ENCODE assay signal across 19 cellular contexts in genomic region chr2:98551316-98551715, GRCh38. TPM values are rescaled to one million over a fixed set of nuclear protein-coding genes. Genes with fewer than 3 reads are reported as not detected.
A peak's percentile ranks its signal among the peaks of the same experiment; 100 is the strongest.
DNase-seq lines count a peak whose midpoint lies in the region; ATAC-seq and TF ChIP-seq lines count a peak whose summit lies in the region.
"Had no signal": no experiment of that assay in that cellular context is flagged by ENCODE, and none has a peak within 500 bp of the region (broad histone marks: within the 10 kb centered on the region; RNA-seq: fewer than 3 reads in every experiment).

No MANE protein-coding gene starts in this region.

- H3K36me3 Mint-ChIP-seq in activated CD8-positive, alpha-beta T cell treated with anti-CD3 and anti-CD28 coated beads for 36 hours (ENCODE audit: low read depth): peaks cover 46% of the 10 kb centered on the region
- H3K36me3 Mint-ChIP-seq in chondrocyte (ENCODE audit: low read depth): peaks cover 32% of the 10 kb centered on the region
- H3K36me3 Mint-ChIP-seq in osteocyte (ENCODE audit: unreplicated experiment): peaks cover 26% of the 10 kb centered on the region

- no peak overlapping the region for H3K4me3 ChIP-seq in SJCRH30
- H3K4me3 ChIP-seq: A549, colonic mucosa had no signal

- H3K36me3 ChIP-seq in SJCRH30: peaks cover 12% of the 10 kb centered on the region; the same call in 1 of the 2 replicates
- H3K36me3 ChIP-seq: colonic mucosa had no signal

- peak; percentile 64 for DNase-seq in activated CD8-positive, alpha-beta memory T cell treated with anti-CD3 and anti-CD28 coated beads for 24 hours
- no peak for DNase-seq in activated CD8-positive, alpha-beta memory T cell treated with anti-CD3 and anti-CD28 coated beads, Interleukin-2, amount 50 U/mL, for 4 hours
- peak; percentile 73 for DNase-seq in activated CD8-positive, alpha-beta T cell treated with anti-CD3 and anti-CD28 coated beads for 36 hours
- DNase-seq in central memory CD4-positive, alpha-beta T cell: peak; percentile 33
- peak; percentile 2 for DNase-seq in stimulated activated CD8-positive, alpha-beta memory T cell treated with anti-CD3 and anti-CD28 coated beads, Interleukin-7, amount 100 ng/mL, for 24 hours (ENCODE audit: low read depth)
- DNase-seq in chondrocyte (ENCODE audit: low spot score) (no peak), osteocyte (ENCODE audit: extremely low spot score, unreplicated experiment) (no peak), SJCRH30 (no peak)
- DNase-seq: activated CD4-positive, CD25-positive, alpha-beta regulatory T cell treated with anti-CD3 and anti-CD28 coated beads, Interleukin-2, amount 50 U/mL, for 72 hours; anterior cingulate cortex; colonic mucosa; GF-D8; left cardiac atrium; NCI-H2029 treated with DMSO at 0.1 percent for 48 hours; NCI-H82; small intestine had no signal

- H3K27ac ChIP-seq in SJCRH30: no peak overlapping the region
- H3K27ac ChIP-seq: A549, colonic mucosa, RWPE1 had no signal

- intact Hi-C loops in activated CD8-positive, alpha-beta T cell treated with anti-CD3 and anti-CD28 coated beads for 36 hours (cut with micrococcal nuclease): no loop called here

- POLR2A ChIA-PET in activated CD8-positive, alpha-beta T cell treated with anti-CD3 and anti-CD28 coated beads for 36 hours (lab: Charles Lee): no interaction called here

- no peaks in the 10 kb centered on the region for H3K9me3 ChIP-seq in SJCRH30 (replicated peaks)
- H3K9me3 ChIP-seq: A549, colonic mucosa had no signal

- no peak for TF ChIP-seq CTCF in activated CD8-positive, alpha-beta T cell treated with anti-CD3 and anti-CD28 coated beads for 36 hours (IDR thresholded peaks at IDR 0.05)
- no peak for TF ChIP-seq CTCF in chondrocyte (IDR thresholded peaks at IDR 0.05)
- no peak for TF ChIP-seq CTCF in osteocyte (IDR thresholded peaks at IDR 0.05)

- H3K27me3 ChIP-seq in SJCRH30: no peaks in the 10 kb centered on the region
- H3K27me3 ChIP-seq: colonic mucosa had no signal

- peak; percentile 73 for ATAC-seq in activated CD8-positive, alpha-beta T cell treated with anti-CD3 and anti-CD28 coated beads for 36 hours
- ATAC-seq: A549, esophagus mucosa, left cardiac atrium had no signal

- peak overlapping the region; percentile 44 for H3K4me3 Mint-ChIP-seq in activated CD8-positive, alpha-beta T cell treated with anti-CD3 and anti-CD28 coated beads for 36 hours
- H3K4me3 Mint-ChIP-seq in chondrocyte (ENCODE audit: unreplicated experiment) (no peak overlapping the region), osteocyte (ENCODE audit: unreplicated experiment) (no peak overlapping the region)

- H3K4me1 ChIP-seq in SJCRH30: no peaks in the 10 kb centered on the region
- H3K4me1 ChIP-seq: A549, colonic mucosa had no signal

- no peaks in the 10 kb centered on the region for H3K27me3 Mint-ChIP-seq in activated CD8-positive, alpha-beta T cell treated with anti-CD3 and anti-CD28 coated beads for 36 hours
- H3K27me3 Mint-ChIP-seq in chondrocyte (ENCODE audit: low read depth): no peaks in the 10 kb centered on the region
- H3K27me3 Mint-ChIP-seq in osteocyte (ENCODE audit: unreplicated experiment): no peaks in the 10 kb centered on the region

- CTCF ChIA-PET in activated CD8-positive, alpha-beta T cell treated with anti-CD3 and anti-CD28 coated beads for 36 hours (lab: Charles Lee): interaction anchor here (0.7 to 0.8 kb wide), 2 partner anchors 35 to 138 kb away, joined by 3 read pairs; no protein-coding TSS in a partner anchor

- no peaks in the 10 kb centered on the region for H3K9me3 Mint-ChIP-seq in activated CD8-positive, alpha-beta T cell treated with anti-CD3 and anti-CD28 coated beads for 36 hours
- H3K9me3 Mint-ChIP-seq in chondrocyte (ENCODE audit: low read depth): no peaks in the 10 kb centered on the region
- no peaks in the 10 kb centered on the region for H3K9me3 Mint-ChIP-seq in osteocyte (ENCODE audit: unreplicated experiment)

- peaks cover 68% of the 10 kb centered on the region for H3K4me1 Mint-ChIP-seq in activated CD8-positive, alpha-beta T cell treated with anti-CD3 and anti-CD28 coated beads for 36 hours (ENCODE audit: low read depth)
- H3K4me1 Mint-ChIP-seq in chondrocyte (ENCODE audit: low read depth) (no peaks in the 10 kb centered on the region), osteocyte (ENCODE audit: unreplicated experiment) (no peaks in the 10 kb centered on the region)

- H3K27ac Mint-ChIP-seq in activated CD8-positive, alpha-beta T cell treated with anti-CD3 and anti-CD28 coated beads for 36 hours: peak overlapping the region; percentile 84
- H3K27ac Mint-ChIP-seq in chondrocyte (ENCODE audit: unreplicated experiment): no peak overlapping the region
- H3K27ac Mint-ChIP-seq in osteocyte (ENCODE audit: unreplicated experiment): no peak overlapping the region

RNA-seq across cellular contexts. Expression of gene COA5, which starts 57.0 kb away (rescaled TPM):
- 10 to 100 TPM; 27.5 to 32.7 TPM for total RNA-seq in activated CD8-positive, alpha-beta T cell treated with anti-CD3 and anti-CD28 coated beads for 36 hours
- 16.7 to 25.9 TPM (median 19.4 TPM) in 3 replicates for total RNA-seq in chondrocyte
- 26.4 and 33.1 TPM in 2 replicates for total RNA-seq in osteocyte
- total RNA-seq in SJCRH30 (2014; rRNA removed; shearing (Covaris generic)): 33.4 and 37.6 TPM in 2 replicates

RNA-seq across cellular contexts. Expression of gene UNC50, which starts 57.1 kb away (rescaled TPM):
- total RNA-seq in activated CD8-positive, alpha-beta T cell treated with anti-CD3 and anti-CD28 coated beads for 36 hours: 10 to 100 TPM; 24.8 to 28.3 TPM
- 41.8 to 49.9 TPM (median 43.5 TPM) in 3 replicates for total RNA-seq in chondrocyte
- total RNA-seq in osteocyte: 44.3 and 45.7 TPM in 2 replicates
- total RNA-seq in SJCRH30 (2014; rRNA removed; shearing (Covaris generic)): 48.5 and 50.7 TPM in 2 replicates

Comparison
In these comparisons a context has a peak if more than half of its experiments do, and no peak if none do; other contexts are left out.
1. DNase-seq: peak in activated CD8-positive, alpha-beta memory T cell treated with anti-CD3 and anti-CD28 coated beads for 24 hours (single experiment), activated CD8-positive, alpha-beta T cell treated with anti-CD3 and anti-CD28 coated beads for 36 hours (single experiment), central memory CD4-positive, alpha-beta T cell (single experiment) and stimulated activated CD8-positive, alpha-beta memory T cell treated with anti-CD3 and anti-CD28 coated beads, Interleukin-7, amount 100 ng/mL, for 24 hours (single experiment); none in activated CD8-positive, alpha-beta memory T cell treated with anti-CD3 and anti-CD28 coated beads, Interleukin-2, amount 50 U/mL, for 4 hours (single experiment), chondrocyte (single experiment), osteocyte (single experiment) and SJCRH30 (0 of 2).